ENCODE assay signal across 25 cellular contexts in the genomic region with DNA sequence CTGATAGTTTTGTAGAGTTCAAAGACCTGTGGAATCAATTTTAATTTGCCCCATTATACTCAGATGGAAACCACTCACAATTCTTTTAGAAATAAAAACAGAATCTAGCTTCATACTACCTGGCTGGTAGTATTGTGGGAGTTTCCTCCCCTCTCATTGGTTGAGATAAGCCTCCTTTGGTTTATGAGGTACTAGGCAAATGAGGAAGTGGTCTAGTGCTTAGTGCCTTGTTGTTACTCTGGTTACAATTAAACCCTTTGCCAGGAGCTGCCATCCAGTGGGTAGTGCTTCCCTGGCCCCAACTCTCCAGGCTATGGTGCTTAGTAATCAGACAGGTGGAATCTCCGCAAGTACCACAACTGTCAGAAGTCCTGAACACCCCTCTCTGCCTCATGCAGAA.
DNase-seq lines count a peak whose midpoint lies in the region; ATAC-seq, FAIRE-seq and TF ChIP-seq lines count a peak whose summit lies in the region.
"Had no signal": no experiment of that assay in that cellular context is flagged by ENCODE, and none has a peak within 500 bp of the region (broad histone marks: within the 10 kb centered on the region; RNA-seq: fewer than 3 reads in every experiment).

No MANE protein-coding gene starts in this region.

- 86% methylated on average over 1 of the region's 1 CpG for WGBS in GM12878 (ENCODE audit: insufficient coverage, insufficient replicate concordance, low lambda C conversion rate, missing lambda C conversion rate)

- H3K9me3 ChIP-seq in GM12878 (replicated peaks; ENCODE audit: control insufficient read depth, insufficient read depth, low read length): no peaks in the 10 kb centered on the region
- H3K9me3 ChIP-seq in neutrophil: no peaks in the 10 kb centered on the region
- H3K9me3 ChIP-seq in gastrocnemius medialis: no peaks in the 10 kb centered on the region
- H3K9me3 ChIP-seq: MG63 had no signal

- no peak for TF ChIP-seq CTCF in NB4 (IDR thresholded peaks at IDR 0.05; ENCODE audit: low read depth, low read length)
- no peak for TF ChIP-seq CTCF in GM12878 (IDR thresholded peaks at IDR 0.05 in 2 of 3, conservative IDR thresholded peaks at IDR 0.05 in 1 of 3; ENCODE audit: control insufficient read depth in 2 of 3, extremely low read depth in 1 of 3, insufficient read depth in 1 of 3, low read depth in 3 of 3, low read length in 3 of 3)
- TF ChIP-seq CTCF in neutrophil (IDR thresholded peaks at IDR 0.05): no peak
- TF ChIP-seq CTCF in gastrocnemius medialis (IDR thresholded peaks at IDR 0.05 in 4 of 5, conservative IDR thresholded peaks at IDR 0.05 in 1 of 5): no peak

- CTCF ChIA-PET in GM12878 (lab: Yijun Ruan, JAX): no interaction called here

- H3K27ac ChIP-seq in GM12878 (ENCODE audit: control insufficient read depth, insufficient read depth) (no peak overlapping the region), neutrophil (peak overlapping the region; percentile 52), gastrocnemius medialis (no peak overlapping the region)
- H3K27ac ChIP-seq: PC-9 had no signal

- BruUV-seq in GM12878 (replicated peaks; lab: Mats Ljungman, UMichigan): no TSS peak

- no peak for TF ChIP-seq EP300 in GM12878 (IDR thresholded peaks at IDR 0.05; ENCODE audit: borderline replicate concordance in 1 of 2, control insufficient read depth in 1 of 2, low read depth in 2 of 2, low read length in 2 of 2)

- no peak for TF ChIP-seq RAD21 in GM12878 (IDR thresholded peaks at IDR 0.05; ENCODE audit: insufficient read depth, low read depth, low read length)

- RAD21 ChIA-PET in GM12878 (lab: Charles Lee; ENCODE audit: unreplicated experiment): interaction anchor here (1.0 kb wide), 1 partner anchor 134 kb away, joined by 3 read pairs; no protein-coding TSS in a partner anchor

- H3K4me2 ChIP-seq in GM12878 (ENCODE audit: control insufficient read depth, insufficient read depth): no peak overlapping the region
- H3K4me2 ChIP-seq: PC-9 had no signal

- H4K20me1 ChIP-seq in GM12878 (ENCODE audit: control insufficient read depth, insufficient read depth): no peaks in the 10 kb centered on the region

- DNase-seq in NOMO-1 (lab: John Stamatoyannopoulos, UW; ENCODE audit: unreplicated experiment in 2 of 2) (peak; percentile 25 to 47), NOMO-1 treated with dmso at 0.1 percent for 144 hours (lab: John Stamatoyannopoulos, UW; ENCODE audit: unreplicated experiment) (no peak), NB4 (ENCODE audit: low read depth) (peak; percentile 34), GM12878 (ENCODE audit: low read depth, low spot score) (no peak), NCI-H2196 treated with DMSO at 0.1 percent for 48 hours (lab: John Stamatoyannopoulos, UW; ENCODE audit: unreplicated experiment) (no peak), gastrocnemius medialis (no peak)
- DNase-seq: 8988T; AML-193; Calu3; CD8-positive, alpha-beta memory T cell; DMS53; EL; GF-D8; MG63; NCI-H1092; NCI-H1436; NCI-H187 treated with DMSO at 0.1 percent for 48 hours; NCI-H2107; NCI-H748 treated with DMSO at 0.1 percent for 48 hours; PC-9; RPMI8226; SHP77; T-cell had no signal

- no peaks in the 10 kb centered on the region for H3K4me1 ChIP-seq in GM12878 (ENCODE audit: control insufficient read depth, insufficient read depth, low read length)
- H3K4me1 ChIP-seq in neutrophil (ENCODE audit: control insufficient read depth in 1 of 2, insufficient read depth in 1 of 2, low read depth in 1 of 2, low read length in 1 of 2): peaks cover 10 to 15% of the 10 kb centered on the region in 2 experiments
- H3K4me1 ChIP-seq in gastrocnemius medialis: no peaks in the 10 kb centered on the region

- POLR2A ChIA-PET in GM12878 (lab: Charles Lee): interaction anchor here (0.6 kb wide), 1 partner anchor 75 kb away, joined by 5 read pairs; no protein-coding TSS in a partner anchor

- H2AFZ ChIP-seq in GM12878 (ENCODE audit: control insufficient read depth, low read depth, low read length): no peak overlapping the region
- H2AFZ ChIP-seq: PC-9 had no signal

- in situ Hi-C loops in GM12878 (cut with MboI) (no loop called here), gastrocnemius medialis (cut with MboI; ENCODE audit: low sequenced_read_pairs in 4 of 4) (no loop called here)

- no peak for FAIRE-seq in GM12878 (lab: Jason Lieb, UNC)

- ATAC-seq in GM12878 (peak; percentile 54), gastrocnemius medialis (no peak), HG03460 (IDR thresholded peaks at IDR 0.05; ENCODE audit: unreplicated experiment) (no peak)
- ATAC-seq: T-cell had no signal

- H3K79me2 ChIP-seq in GM12878 (ENCODE audit: control insufficient read depth, insufficient read depth, low read length): no peaks in the 10 kb centered on the region

- intact Hi-C loops in GM12878 (cut with micrococcal nuclease; ENCODE audit: unreplicated experiment): no loop called here
- intact Hi-C loops in gastrocnemius medialis (cut with DNase I; ENCODE audit: low total_unique reads): no loop called here

- SMC1A ChIA-PET in GM12878 (lab: Charles Lee; ENCODE audit: uncharacterized antibody, unreplicated experiment): interaction anchor here (0.6 kb wide), 1 partner anchor 108 kb away, joined by 3 read pairs; no protein-coding TSS in a partner anchor

- H3K4me3 ChIP-seq in NB4 (ENCODE audit: low read depth, low read length) (no peak overlapping the region), GM12878 (no peak overlapping the region), neutrophil (ENCODE audit: low read depth in 1 of 2, low read length in 1 of 2) (no peak overlapping the region), gastrocnemius medialis (no peak overlapping the region)
- H3K4me3 ChIP-seq: MG63, PC-9 had no signal

- no peak overlapping the region for H3K9ac ChIP-seq in GM12878 (ENCODE audit: control insufficient read depth, insufficient read depth, low read length)

- TF ChIP-seq POLR2A in NB4 (IDR thresholded peaks at IDR 0.05; ENCODE audit: extremely low read depth, insufficient read length) (no peak), GM12878 (IDR thresholded peaks at IDR 0.05; ENCODE audit: low read depth, low read length) (no peak), gastrocnemius medialis (IDR thresholded peaks at IDR 0.05) (no peak)

- H3K27me3 ChIP-seq in GM12878 (replicated peaks in 1 of 2; ENCODE audit: control insufficient read depth in 2 of 2, insufficient read depth in 2 of 2, low read length in 1 of 2) (no peaks in the 10 kb centered on the region), neutrophil (no peaks in the 10 kb centered on the region), gastrocnemius medialis (no peaks in the 10 kb centered on the region)
- H3K27me3 ChIP-seq: MG63 had no signal

- H3K36me3 ChIP-seq in GM12878 (ENCODE audit: control insufficient read depth in 2 of 2, insufficient read depth in 2 of 2, low read length in 1 of 2): no peaks in the 10 kb centered on the region
- H3K36me3 ChIP-seq in neutrophil: no peaks in the 10 kb centered on the region
- H3K36me3 ChIP-seq in gastrocnemius medialis: no peaks in the 10 kb centered on the region
- H3K36me3 ChIP-seq: MG63 had no signal

TF ChIP-seq in GM12878, 131 proteins besides CTCF, POLR2A, EP300 and RAD21:
- TF ChIP-seq E2F4 (IDR thresholded peaks at IDR 0.05; ENCODE audit: low read depth, low read length): no peak
- TF ChIP-seq GABPA (IDR thresholded peaks at IDR 0.05; ENCODE audit: low read depth): no peak
- TF ChIP-seq SPI1 (IDR thresholded peaks at IDR 0.05; ENCODE audit: borderline replicate concordance, insufficient read depth, low read depth, low read length): peak; percentile 87

Comparison
In these comparisons a context has a peak if more than half of its experiments do, and no peak if none do; other contexts are left out.
1. DNase-seq: peak in NOMO-1 (2 of 2) and NB4 (single experiment); none in NOMO-1 treated with dmso at 0.1 percent for 144 hours (single experiment), GM12878 (single experiment), NCI-H2196 treated with DMSO at 0.1 percent for 48 hours (single experiment) and gastrocnemius medialis (0 of 2).